In genomic region chr1:210674151-210674550, GRCh38 we compare ENCODE assay signal across 35 cellular contexts.
"Had no signal": no experiment of that assay in that cellular context is flagged by ENCODE, and none has a peak within 500 bp of the region (broad histone marks: within the 10 kb centered on the region; RNA-seq: fewer than 3 reads in every experiment).

No MANE protein-coding gene starts in this region.

- H3K9me3 Mint-ChIP-seq: activated B cell treated with CpG ODN at 0.5 μM for 24 hours; activated CD4-positive, alpha-beta memory T cell treated with anti-CD3 and anti-CD28 coated beads for 36 hours; activated CD4-positive, alpha-beta T cell treated with anti-CD3 and anti-CD28 coated beads, Interleukin-2, amount 10 ng/mL, durations not matched to agents 24 days and 14 days; activated CD8-positive, alpha-beta T cell treated with anti-CD3 and anti-CD28 coated beads for 36 hours; activated naive CD4-positive, alpha-beta T cell treated with anti-CD3 and anti-CD28 coated beads for 36 hours; activated naive CD4-positive, alpha-beta T cell treated with anti-CD3 and anti-CD28 coated beads, Interleukin-2, amount 50 U/mL, for 24 hours; activated naive CD8-positive, alpha-beta T cell treated with anti-CD3 and anti-CD28 coated beads for 36 hours; activated T-cell treated with anti-CD3 and anti-CD28 coated beads, Interleukin-2, amount 50 U/mL, for 4 hours; activated T-cell treated with anti-CD3 and anti-CD28 coated beads, Interleukin-2, amount 50 U/mL, for 72 hours; activated T-helper 1 cell treated with anti-CD3 and anti-CD28 coated beads, Interleukin-12 subunit alpha, Interleukin-12 subunit beta, Interleukin-2, Interleukin-4 antibody, amounts not matched to agents 30 ng/mL and 10 ng/mL and 1 ng/mL, durations not matched to agents 14 hours and 24 hours and 36 hours; activated T-helper 17 cell treated with anti-CD3 and anti-CD28 coated beads, Interleukin-2, amount 50 U/mL, for 72 hours; T-helper 1 cell treated with Interleukin-12 subunit alpha and Interleukin-12 subunit beta and Interleukin-4 antibody, amounts not matched to agents 30 μg/mL and 1 μg/mL, for 36 hours; T-helper 2 cell treated with Interferon-gamma antibody and Interleukin-4, amounts not matched to agents 5 μg/mL and 100 μg/mL, for 36 hours had no signal

- H3K4me3 ChIP-seq: adrenal gland, body of pancreas, breast epithelium had no signal

- ATAC-seq: activated CD8-positive, alpha-beta memory T cell treated with anti-CD3 and anti-CD28 coated beads, Interleukin-2, amount 10 ng/mL, durations not matched to agents 7 days and 5 days; activated CD8-positive, alpha-beta T cell treated with anti-CD3 and anti-CD28 coated beads for 36 hours; activated T-cell treated with anti-CD3 and anti-CD28 coated beads, Interleukin-2, amount 50 U/mL, for 4 hours; activated T-cell treated with anti-CD3 and anti-CD28 coated beads, Interleukin-2, amount 50 U/mL, for 72 hours; activated T-helper 17 cell treated with anti-CD3 and anti-CD28 coated beads, Interleukin-2, amount 50 U/mL, for 72 hours; body of pancreas had no signal

- DNase-seq: activated B cell treated with CpG ODN at 0.5 μM for 24 hours; activated CD4-positive, alpha-beta memory T cell treated with anti-CD3 and anti-CD28 coated beads for 36 hours; activated CD4-positive, alpha-beta T cell treated with anti-CD3 and anti-CD28 coated beads for 4 hours; activated CD4-positive, alpha-beta T cell treated with anti-CD3 and anti-CD28 coated beads, Interleukin-2, amount 10 ng/mL, durations not matched to agents 24 days and 14 days; activated CD4-positive, alpha-beta T cell treated with anti-CD3 and anti-CD28 coated beads, Interleukin-2, amount 50 U/mL, for 1 hour; activated CD4-positive, alpha-beta T cell treated with anti-CD3 and anti-CD28 coated beads, Interleukin-2, amount 50 U/mL, for 4 hours; activated CD4-positive, CD25-positive, alpha-beta regulatory T cell treated with anti-CD3 and anti-CD28 coated beads, Interleukin-2, amount 50 U/mL, for 72 hours; activated CD8-positive, alpha-beta memory T cell treated with anti-CD3 and anti-CD28 coated beads, Interleukin-2, amount 10 ng/mL, durations not matched to agents 7 days and 5 days; activated CD8-positive, alpha-beta T cell treated with anti-CD3 and anti-CD28 coated beads for 36 hours; activated effector memory CD4-positive, alpha-beta T cell treated with anti-CD3 and anti-CD28 coated beads, Interleukin-2, amount 50 U/mL, for 16 hours; activated gamma-delta T cell treated with Interleukin-2 at 50 U/mL for 16 hours; activated naive CD4-positive, alpha-beta T cell; activated naive CD4-positive, alpha-beta T cell treated with anti-CD3 and anti-CD28 coated beads for 36 hours; activated naive CD8-positive, alpha-beta T cell treated with anti-CD3 and anti-CD28 coated beads for 36 hours; activated T-cell treated with anti-CD3 and anti-CD28 coated beads for 4 hours; activated T-cell treated with anti-CD3 and anti-CD28 coated beads, Interleukin-2, amount 50 U/mL, for 1 hour; activated T-cell treated with anti-CD3 and anti-CD28 coated beads, Interleukin-2, amount 50 U/mL, for 4 hours; activated T-cell treated with anti-CD3 and anti-CD28 coated beads, Interleukin-2, amount 50 U/mL, for 72 hours; adrenal gland; amniotic stem cell; aorta; body of pancreas; brain microvascular endothelial cell; central memory CD4-positive, alpha-beta T cell; SW 1271; T-helper 1 cell; T-helper 2 cell; T-helper 9 cell had no signal

- H3K4me1 ChIP-seq: adrenal gland, body of pancreas, breast epithelium had no signal

- H3K36me3 ChIP-seq: adrenal gland, brain microvascular endothelial cell, breast epithelium had no signal

- H3K27ac Mint-ChIP-seq: activated B cell treated with CpG ODN at 0.5 μM for 24 hours; activated CD4-positive, alpha-beta memory T cell treated with anti-CD3 and anti-CD28 coated beads for 36 hours; activated CD4-positive, alpha-beta T cell treated with anti-CD3 and anti-CD28 coated beads, Interleukin-2, amount 10 ng/mL, durations not matched to agents 24 days and 14 days; activated CD8-positive, alpha-beta memory T cell treated with anti-CD3 and anti-CD28 coated beads, Interleukin-2, amount 10 ng/mL, durations not matched to agents 7 days and 5 days; activated CD8-positive, alpha-beta T cell treated with anti-CD3 and anti-CD28 coated beads for 36 hours; activated naive CD4-positive, alpha-beta T cell treated with anti-CD3 and anti-CD28 coated beads for 36 hours; activated naive CD4-positive, alpha-beta T cell treated with anti-CD3 and anti-CD28 coated beads, Interleukin-2, amount 50 U/mL, for 24 hours; activated naive CD8-positive, alpha-beta T cell treated with anti-CD3 and anti-CD28 coated beads for 36 hours; activated T-cell treated with anti-CD3 and anti-CD28 coated beads, Interleukin-2, amount 50 U/mL, for 72 hours; activated T-helper 1 cell treated with anti-CD3 and anti-CD28 coated beads, Interleukin-12 subunit alpha, Interleukin-12 subunit beta, Interleukin-2, Interleukin-4 antibody, amounts not matched to agents 30 ng/mL and 10 ng/mL and 1 ng/mL, durations not matched to agents 14 hours and 24 hours and 36 hours; activated T-helper 17 cell treated with anti-CD3 and anti-CD28 coated beads, Interleukin-2, amount 50 U/mL, for 72 hours; T-helper 1 cell treated with Interleukin-12 subunit alpha and Interleukin-12 subunit beta and Interleukin-4 antibody, amounts not matched to agents 30 μg/mL and 1 μg/mL, for 36 hours; T-helper 2 cell treated with Interferon-gamma antibody and Interleukin-4, amounts not matched to agents 5 μg/mL and 100 μg/mL, for 36 hours had no signal

- H3K27me3 ChIP-seq: adrenal gland, body of pancreas, brain microvascular endothelial cell, breast epithelium had no signal

- H3K9me3 ChIP-seq: adrenal gland, body of pancreas, breast epithelium had no signal

- H3K27ac ChIP-seq: adrenal gland, body of pancreas, brain microvascular endothelial cell, breast epithelium, VCaP had no signal

- H3K36me3 Mint-ChIP-seq: activated CD4-positive, alpha-beta memory T cell treated with anti-CD3 and anti-CD28 coated beads for 36 hours; activated CD8-positive, alpha-beta memory T cell treated with anti-CD3 and anti-CD28 coated beads, Interleukin-2, amount 10 ng/mL, durations not matched to agents 7 days and 5 days; activated naive CD4-positive, alpha-beta T cell treated with anti-CD3 and anti-CD28 coated beads, Interleukin-2, amount 50 U/mL, for 24 hours; activated naive CD8-positive, alpha-beta T cell treated with anti-CD3 and anti-CD28 coated beads for 36 hours had no signal
